Comparison of ENCODE assay signal across 8 cellular contexts in the genomic region with DNA sequence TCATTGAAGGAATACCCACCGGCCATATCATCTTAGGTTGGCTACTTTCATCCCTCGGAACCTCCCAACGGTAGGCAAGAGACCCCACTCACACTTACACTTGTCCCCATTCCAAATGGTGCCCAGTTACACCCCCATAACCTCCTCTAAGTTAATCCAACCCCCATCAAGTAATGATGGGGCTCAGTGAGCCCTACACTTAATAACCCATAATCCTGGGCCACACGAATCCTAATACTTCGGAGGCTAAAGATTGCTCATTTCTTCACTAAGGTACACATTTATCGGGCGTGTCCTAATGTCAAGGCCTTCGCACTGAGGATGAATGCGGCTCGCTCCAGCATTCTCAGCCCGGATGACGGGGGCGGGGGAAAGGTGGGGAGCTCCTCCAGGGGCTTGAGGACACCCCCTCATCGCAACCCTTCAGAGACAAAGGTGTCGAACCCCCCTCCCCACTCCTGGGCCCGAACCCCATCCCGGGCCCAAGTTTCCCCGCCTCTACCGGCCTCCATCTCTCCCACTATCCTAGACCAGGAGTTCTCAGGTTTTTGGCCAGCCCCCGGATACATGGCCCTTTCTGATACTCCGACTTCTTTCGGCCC. TPM values are rescaled to one million over a fixed set of nuclear protein-coding genes. Genes with fewer than 3 reads are reported as not detected.
DNase-seq lines count a peak whose midpoint lies in the region; ATAC-seq, FAIRE-seq and TF ChIP-seq lines count a peak whose summit lies in the region.

No MANE protein-coding gene starts in this region.

- peaks cover 48% of the 10 kb centered on the region for H3K79me2 ChIP-seq in KMS-11 (ENCODE audit: insufficient read depth, low read depth)

- H3K4me1 ChIP-seq in KMS-11 (ENCODE audit: low read depth, poor library complexity, severe bottlenecking): peaks cover 47% of the 10 kb centered on the region
- peaks cover 10 to 20% (median 19%) of the 10 kb centered on the region in 3 donors for H3K4me1 ChIP-seq in pancreas

- DNase-seq in epithelial cell of esophagus (ENCODE audit: low read depth): no peak
- DNase-seq in pancreas: peak in 1 of 6 donors; percentile 65
- DNase-seq in SHP77 treated with DMSO at 0.1 percent for 48 hours (lab: John Stamatoyannopoulos, UW): no peak
- DNase-seq in KG1 (lab: John Stamatoyannopoulos, UW): no peak
- DNase-seq in GF-D8 (lab: John Stamatoyannopoulos, UW): no peak

- 1% methylated on average over 22 of the region's 22 CpGs for WGBS in pancreas, 2 donors

- peak overlapping the region; percentile 38 for H2AFZ ChIP-seq in KMS-11 (ENCODE audit: low read depth)

- H3K9me3 ChIP-seq in pancreas: no peaks in the 10 kb centered on the region

- H3K4me2 ChIP-seq in KMS-11: peak overlapping the region; percentile 79

- no peaks in the 10 kb centered on the region for H4K20me1 ChIP-seq in KMS-11 (ENCODE audit: insufficient read depth)

- H3K4me3 ChIP-seq in GM08714 (ENCODE audit: low read length) (peak overlapping the region; percentile 98), KMS-11 (IDR thresholded peaks at IDR 0.05; ENCODE audit: insufficient read depth, low read depth, low read length) (peak overlapping the region; percentile 99), epithelial cell of esophagus (ENCODE audit: low read length) (peak overlapping the region; percentile 66), pancreas (peak overlapping the region; percentile 52 to 88 (median 78))

- FAIRE-seq in pancreas (lab: Jason Lieb, UNC): no peak

- ATAC-seq in pancreas (peak; percentile 6 to 23 (median 20)), HG03520 (IDR thresholded peaks at IDR 0.05; ENCODE audit: unreplicated experiment) (no peak)

- H3K27me3 ChIP-seq in KMS-11 (ENCODE audit: insufficient read depth, low read depth) (no peaks in the 10 kb centered on the region), pancreas (no peaks in the 10 kb centered on the region)

- H3K9ac ChIP-seq in KMS-11: peak overlapping the region; percentile 81

- no peak for TF ChIP-seq CTCF in KMS-11 (conservative IDR thresholded peaks at IDR 0.05; ENCODE audit: low read depth, low read length)
- no peak for TF ChIP-seq CTCF in epithelial cell of esophagus (IDR thresholded peaks at IDR 0.05; ENCODE audit: insufficient read depth, low read depth, low read length, missing control alignments)
- no peak for TF ChIP-seq CTCF in pancreas (IDR thresholded peaks at IDR 0.05)

- H3K36me3 ChIP-seq in KMS-11 (ENCODE audit: insufficient read depth): peaks cover 43% of the 10 kb centered on the region
- H3K36me3 ChIP-seq in pancreas: peaks cover 4 to 35% (median 27%) of the 10 kb centered on the region in 3 donors

- H3K27ac ChIP-seq in KMS-11: peak overlapping the region; percentile 57
- peak overlapping the region; percentile 32 to 80 (median 50) for H3K27ac ChIP-seq in pancreas

- intact Hi-C loops in pancreas (cut with DNase I): no loop called here

RNA-seq across cellular contexts. Expression of a gene that starts 0.4 kb away (rescaled TPM):
- total RNA-seq in pancreas: 10 to 100 TPM; 30.5 to 63.2 (median 54.3) TPM
- polyA plus RNA-seq in pancreas: 10 to 100 TPM; 25.7 to 61.3 TPM

RNA-seq across cellular contexts. Expression of a gene that starts 8.1 kb away (rescaled TPM):
- 1 to 10 TPM; 1.6 to 6.9 (median 3.6) TPM for total RNA-seq in pancreas
- 10 to 100 TPM; 10.2 to 11.8 TPM for polyA plus RNA-seq in pancreas

RNA-seq across cellular contexts. Expression of a gene that starts 11.9 kb away (rescaled TPM):
- 10 to 100 TPM in 3 of 6 donors, 1 to 10 TPM in 3; 7.5 to 17.8 (median 10.2) TPM for total RNA-seq in pancreas
- 10 to 100 TPM; 13.5 to 27.3 TPM for polyA plus RNA-seq in pancreas

RNA-seq across cellular contexts. Expression of a gene that starts 36.5 kb away (rescaled TPM):
- total RNA-seq in pancreas: 10 to 100 TPM; 27.9 to 49.2 (median 34.8) TPM
- polyA plus RNA-seq in pancreas: 10 to 100 TPM; 54.9 to 87.4 TPM

RNA-seq across cellular contexts. Expression of a gene that starts 42.1 kb away (rescaled TPM):
- total RNA-seq in pancreas: 10 to 100 TPM in 1 of 6 donors, 1 to 10 TPM in 5; 1.9 to 14.0 (median 4.0) TPM
- polyA plus RNA-seq in pancreas: 1 to 10 TPM; 2.5 to 7.9 TPM
